In the genomic region with DNA sequence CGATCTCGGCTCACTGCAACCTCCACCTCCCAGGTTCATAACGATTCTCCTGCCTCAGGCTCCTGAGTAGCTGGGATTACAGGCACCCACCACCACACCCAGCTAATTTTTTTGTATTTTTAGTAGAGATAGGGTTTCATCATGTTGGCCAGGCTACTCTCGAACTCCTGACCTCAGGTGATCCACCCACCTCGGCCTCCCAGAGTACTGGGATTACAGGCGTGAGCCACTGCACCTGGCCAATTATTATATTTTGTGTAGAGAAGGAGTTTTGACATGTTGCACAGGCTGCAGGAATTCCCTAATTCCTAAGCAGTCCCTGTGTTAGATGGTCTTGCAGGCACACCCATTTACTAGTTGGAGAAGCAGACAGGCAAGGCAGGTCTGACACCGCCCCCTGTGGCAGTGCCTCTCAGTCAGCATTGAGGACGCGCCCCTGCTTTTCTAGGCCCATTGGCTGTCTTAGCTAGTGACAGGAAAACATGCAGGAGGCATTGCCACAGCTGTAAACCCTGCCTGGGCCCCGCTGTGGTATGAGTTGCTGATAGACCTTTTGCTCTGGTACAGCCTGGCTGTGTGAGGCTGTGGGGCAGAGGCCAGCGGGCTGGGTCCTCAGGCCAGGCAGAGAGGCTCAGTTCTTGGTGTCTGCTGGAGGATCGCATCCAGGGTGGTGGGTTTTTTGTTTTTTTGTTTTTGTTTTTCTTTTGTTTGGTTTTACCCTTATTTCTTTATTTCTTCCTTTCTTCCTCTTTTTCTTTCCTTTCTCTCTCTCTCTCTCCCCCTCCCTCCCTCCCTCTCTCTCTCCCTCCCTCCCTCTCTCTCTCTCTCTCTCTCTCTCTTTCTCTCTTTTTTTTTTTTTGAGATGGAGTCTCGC, we compare ENCODE assay signal across 1 cellular context.
TF ChIP-seq lines count a peak whose summit lies in the region.

No MANE protein-coding gene starts in this region.

TF ChIP-seq in H1, 55 proteins besides CTCF, POLR2A, EP300 and RAD21:
- TF ChIP-seq, protein P1, sequence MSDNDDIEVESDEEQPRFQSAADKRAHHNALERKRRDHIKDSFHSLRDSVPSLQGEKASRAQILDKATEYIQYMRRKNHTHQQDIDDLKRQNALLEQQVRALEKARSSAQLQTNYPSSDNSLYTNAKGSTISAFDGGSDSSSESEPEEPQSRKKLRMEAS (IDR thresholded peaks at IDR 0.05) = peak; percentile 28; the same call in 1 of the 2 replicates
- TF ChIP-seq SIN3A (conservative IDR thresholded peaks at IDR 0.05 in 1 of 2, IDR thresholded peaks at IDR 0.05 in 1 of 2; ENCODE audit: low read depth in 1 of 2, low read length in 2 of 2) (peak; percentile 59 to 76; a peak in 1 of 4 replicates), SAP30 (IDR thresholded peaks at IDR 0.05; ENCODE audit: insufficient read depth, insufficient replicate concordance, low read length) (peak; percentile 38)
TF ChIP-seq in H1: peak in this region for 3; not testable (repeated sequence) for 52.
